ENCODE assay signal across 17 cellular contexts in the genomic region with DNA sequence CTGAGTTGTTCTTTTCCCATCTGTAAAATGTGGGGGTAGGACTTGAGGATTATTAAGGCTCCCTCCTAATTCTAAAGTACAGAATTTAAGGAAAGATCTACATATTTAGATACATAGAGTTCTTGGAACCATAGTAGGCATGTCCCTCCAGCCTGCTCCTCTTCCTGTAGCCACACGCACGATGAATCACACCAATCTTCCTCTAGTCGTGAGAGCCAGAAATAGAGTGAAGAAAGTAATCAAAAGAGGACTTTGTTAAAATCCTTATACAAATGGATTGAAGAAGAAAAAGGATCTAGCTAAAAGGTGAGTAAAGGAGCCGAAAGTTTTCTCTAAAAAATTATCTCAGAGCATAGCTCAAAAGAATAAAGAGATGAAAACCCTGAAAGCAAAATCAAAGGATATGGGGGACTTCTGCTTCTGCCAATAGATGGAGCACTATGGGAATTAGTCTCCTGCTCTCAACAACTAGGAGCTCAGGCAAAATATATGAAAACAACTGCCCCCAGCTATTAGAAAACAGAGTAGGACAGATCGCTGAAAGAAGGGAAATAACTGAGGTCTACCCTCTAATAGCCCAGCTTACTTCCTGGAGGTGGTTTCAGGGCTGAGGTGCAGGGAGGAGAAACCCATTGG. TPM values are rescaled to one million over a fixed set of nuclear protein-coding genes. Genes with fewer than 3 reads are reported as not detected.
DNase-seq lines count a peak whose midpoint lies in the region; ATAC-seq and TF ChIP-seq lines count a peak whose summit lies in the region.
"Had no signal": no experiment of that assay in that cellular context is flagged by ENCODE, and none has a peak within 500 bp of the region (broad histone marks: within the 10 kb centered on the region; RNA-seq: fewer than 3 reads in every experiment).

No MANE protein-coding gene starts in this region.

- H3K9me3 ChIP-seq in PC-3 (ENCODE audit: low read length) (no peaks in the 10 kb centered on the region), osteoblast (ENCODE audit: low read depth, low read length) (no peaks in the 10 kb centered on the region), vagina (no peaks in the 10 kb centered on the region)
- H3K9me3 ChIP-seq: neutrophil had no signal

- H3K36me3 Mint-ChIP-seq in GM23338 (ENCODE audit: low read depth), result no peaks in the 10 kb centered on the region

- POLR2A ChIA-PET in PC-3 (lab: Charles Lee; ENCODE audit: unreplicated experiment), result interaction anchor here (0.6 kb wide), 1 partner anchor 710 kb away, joined by 6 read pairs; no protein-coding TSS in a partner anchor

- no peak for TF ChIP-seq POLR2A in vagina (IDR thresholded peaks at IDR 0.05)

- CTCF ChIA-PET in PC-3 (lab: Charles Lee), result interaction anchor here (0.6 to 0.9 kb wide), 2 partner anchors 85 to 401 kb away, joined by 3 read pairs; no protein-coding TSS in a partner anchor

- H3K4me1 ChIP-seq in GM23338 (ENCODE audit: insufficient read depth) (no peaks in the 10 kb centered on the region), PC-3 (ENCODE audit: insufficient read depth, low read length) (no peaks in the 10 kb centered on the region), osteoblast (ENCODE audit: insufficient read depth, low read length) (no peaks in the 10 kb centered on the region), vagina (no peaks in the 10 kb centered on the region)

- H3K27me3 ChIP-seq in GM23338 (ENCODE audit: insufficient read depth) (no peaks in the 10 kb centered on the region), PC-3 (ENCODE audit: low read length) (no peaks in the 10 kb centered on the region), osteoblast (ENCODE audit: insufficient read depth, low read length) (no peaks in the 10 kb centered on the region), vagina (no peaks in the 10 kb centered on the region)
- H3K27me3 ChIP-seq: neutrophil had no signal

- no TSS peak for BruUV-seq in PC-3 (replicated peaks; lab: Mats Ljungman, UMichigan)

- H2AFZ ChIP-seq in GM23338 (peak overlapping the region; percentile 57; the same call in 1 of the 2 replicates), PC-3 (ENCODE audit: low read length) (no peak overlapping the region), osteoblast (ENCODE audit: low read length) (peak overlapping the region; percentile 3)

- no peaks in the 10 kb centered on the region; the same call in 2 of the 3 replicates for H3K9me3 Mint-ChIP-seq in GM23338

- ATAC-seq in GM23338 (peak; percentile 45), PC-3 (no peak), GM21825 (IDR thresholded peaks at IDR 0.05; ENCODE audit: unreplicated experiment) (no peak)

- H3F3A ChIP-seq in GM23338 (replicated peaks; ENCODE audit: low read depth) (no peaks in the 10 kb centered on the region), PC-3 (ENCODE audit: low read length, unreplicated experiment) (no peaks in the 10 kb centered on the region)

- H3K4me3 ChIP-seq in GM23338 (no peak overlapping the region), PC-3 (ENCODE audit: low read length) (no peak overlapping the region), epithelial cell of proximal tubule (ENCODE audit: low read depth, low read length) (no peak overlapping the region), osteoblast (ENCODE audit: insufficient read depth, low read length) (no peak overlapping the region), vagina (no peak overlapping the region)
- H3K4me3 ChIP-seq: lung had no signal

- no peaks in the 10 kb centered on the region for H4K20me1 ChIP-seq in GM23338 (replicated peaks; ENCODE audit: insufficient read depth)
- H4K20me1 ChIP-seq in PC-3 (ENCODE audit: low read length), result no peaks in the 10 kb centered on the region
- no peaks in the 10 kb centered on the region for H4K20me1 ChIP-seq in osteoblast (ENCODE audit: insufficient read depth, low read length)

- H3K79me2 ChIP-seq in GM23338 (replicated peaks; ENCODE audit: insufficient read depth) (no peaks in the 10 kb centered on the region), PC-3 (ENCODE audit: low read length) (no peaks in the 10 kb centered on the region), osteoblast (ENCODE audit: insufficient read depth, low read length) (no peaks in the 10 kb centered on the region)

- no peak overlapping the region for H3K4me3 Mint-ChIP-seq in GM23338

- H3K27me3 Mint-ChIP-seq in GM23338 (ENCODE audit: insufficient read depth, low read depth, poor library complexity), result peaks cover 2% of the 10 kb centered on the region

- no peak overlapping the region for H3K27ac ChIP-seq in GM23338 (ENCODE audit: low read depth)
- H3K27ac ChIP-seq in PC-3 (ENCODE audit: low read length), result no peak overlapping the region
- no peak overlapping the region for H3K27ac ChIP-seq in osteoblast (ENCODE audit: low read depth, low read length)
- H3K27ac ChIP-seq in vagina, result no peak overlapping the region
- H3K27ac ChIP-seq: neutrophil had no signal

- TF ChIP-seq CTCF in GM23338 (conservative IDR thresholded peaks at IDR 0.05; ENCODE audit: low read depth in 2 of 2) (peak; percentile 40 to 41), PC-3 (conservative IDR thresholded peaks at IDR 0.05; ENCODE audit: low read depth, low read length) (peak; percentile 39), epithelial cell of proximal tubule (conservative IDR thresholded peaks at IDR 0.05; ENCODE audit: low read depth, low read length) (peak; percentile 15), osteoblast (IDR thresholded peaks at IDR 0.05; ENCODE audit: extremely low read depth, low read depth, low read length) (peak; percentile 38), vagina (IDR thresholded peaks at IDR 0.05) (no peak)

- H3K27ac Mint-ChIP-seq in GM23338, result no peak overlapping the region

- no peaks in the 10 kb centered on the region; the same call in 2 of the 3 replicates for H3K4me1 Mint-ChIP-seq in GM23338

- no peaks in the 10 kb centered on the region for H3K36me3 ChIP-seq in GM23338 (ENCODE audit: insufficient read depth)
- no peaks in the 10 kb centered on the region for H3K36me3 ChIP-seq in PC-3 (ENCODE audit: low read depth, low read length)
- H3K36me3 ChIP-seq in osteoblast (ENCODE audit: insufficient read depth, low read length), result no peaks in the 10 kb centered on the region
- no peaks in the 10 kb centered on the region for H3K36me3 ChIP-seq in vagina
- H3K36me3 ChIP-seq: neutrophil had no signal

- no peak overlapping the region for H3K9ac ChIP-seq in PC-3 (ENCODE audit: low read length)

- peak; percentile 22 for DNase-seq in GM23338 (ENCODE audit: low spot score)
- peak; percentile 12 for DNase-seq in PC-3
- DNase-seq in epithelial cell of proximal tubule (ENCODE audit: low read depth), result no peak
- peak; percentile 72 for DNase-seq in osteoblast (ENCODE audit: insufficient read length, low spot score, missing footprints)
- DNase-seq in NCI-H146 (lab: John Stamatoyannopoulos, UW), result no peak
- no peak for DNase-seq in vagina (ENCODE audit: extremely low spot score in 2 of 2)
- DNase-seq: activated CD8-positive, alpha-beta memory T cell treated with anti-CD3 and anti-CD28 coated beads for 24 hours; activated naive CD4-positive, alpha-beta T cell; Calu3; NCI-H1436; NCI-H69; SHP77 treated with DMSO at 0.1 percent for 48 hours had no signal

- intact Hi-C loops in PC-3 (cut with micrococcal nuclease), result no loop called here
- intact Hi-C loops in vagina (cut with DNase I), result no loop called here

- H3K9me2 ChIP-seq in GM23338 (ENCODE audit: insufficient read depth) (no peaks in the 10 kb centered on the region), PC-3 (replicated peaks; ENCODE audit: low read length) (no peaks in the 10 kb centered on the region)

- H3K4me2 ChIP-seq in GM23338 (no peak overlapping the region), PC-3 (ENCODE audit: low read length) (peak overlapping the region; percentile 15; the same call in 1 of the 2 replicates), osteoblast (ENCODE audit: insufficient read depth, low read length) (peak overlapping the region; percentile 56)

TF ChIP-seq in GM23338, 12 proteins besides CTCF, POLR2A, EP300 and RAD21 (continues in another document):
- no peak for TF ChIP-seq STAT1 (IDR thresholded peaks at IDR 0.05; ENCODE audit: unreplicated experiment)

RNA-seq across cellular contexts. Expression of a gene that starts 8.5 kb away (rescaled TPM):
- total RNA-seq in GM23338 (2014; rRNA removed; shearing (Covaris generic)), result not detected in 2 replicates
- not detected in 2 replicates for polyA plus RNA-seq in GM23338 (2016; fragmentation: Nextera tagmentation; extraction: Ambion mirVana)
- total RNA-seq in PC-3 (2014; rRNA removed), result not detected in 2 replicates
- not detected in 2 replicates for total RNA-seq in epithelial cell of proximal tubule
- total RNA-seq in osteoblast, result not detected in 2 replicates
- not detected for total RNA-seq in vagina
- total RNA-seq: Calu3, HT-29 had no signal

RNA-seq across cellular contexts. Expression of a gene that starts 40.0 kb away (rescaled TPM):
- not detected in 2 replicates for total RNA-seq in GM23338 (2014; rRNA removed; shearing (Covaris generic))
- polyA plus RNA-seq in GM23338 (2016; fragmentation: Nextera tagmentation; extraction: Ambion mirVana), result not detected in 2 replicates
- total RNA-seq in PC-3 (2014; rRNA removed) (not detected in 2 replicates), epithelial cell of proximal tubule (not detected in 2 replicates), osteoblast (not detected in 2 replicates), vagina (not detected)
- total RNA-seq: Calu3, HT-29, subcutaneous adipose tissue had no signal

Comparison
In these comparisons a context has a peak if more than half of its experiments do, and no peak if none do; other contexts are left out.
1. DNase-seq: peak in GM23338 (single experiment), PC-3 (single experiment) and osteoblast (single experiment); none in epithelial cell of proximal tubule (single experiment), NCI-H146 (single experiment) and vagina (0 of 2).
2. CTCF ChIP-seq: peak in GM23338 (2 of 2), PC-3 (single experiment), epithelial cell of proximal tubule (single experiment) and osteoblast (single experiment); none in vagina (0 of 3).